30 cellular contexts compared by ENCODE assay signal in genomic region chr2:15596968-15597367, GRCh38.
"Had no signal": no experiment of that assay in that cellular context is flagged by ENCODE, and none has a peak within 500 bp of the region (broad histone marks: within the 10 kb centered on the region; RNA-seq: fewer than 3 reads in every experiment).

No MANE protein-coding gene starts in this region.

- DNase-seq: activated CD4-positive, alpha-beta memory T cell treated with anti-CD3 and anti-CD28 coated beads for 36 hours; activated CD4-positive, alpha-beta T cell treated with anti-CD3 and anti-CD28 coated beads for 36 hours; activated CD4-positive, alpha-beta T cell treated with anti-CD3 and anti-CD28 coated beads, Interleukin-2, amount 10 ng/mL, durations not matched to agents 24 days and 14 days; activated CD4-positive, CD25-positive, alpha-beta regulatory T cell; activated CD4-positive, CD25-positive, alpha-beta regulatory T cell treated with anti-CD3 and anti-CD28 coated beads, Interleukin-2, amount 50 U/mL, for 72 hours; activated CD8-positive, alpha-beta memory T cell treated with anti-CD3 and anti-CD28 coated beads for 24 hours; activated gamma-delta T cell; activated naive CD4-positive, alpha-beta T cell; activated naive CD4-positive, alpha-beta T cell treated with anti-CD3 and anti-CD28 coated beads, Interleukin-2, amount 50 U/mL, for 16 hours; activated naive CD8-positive, alpha-beta T cell treated with anti-CD3 and anti-CD28 coated beads for 36 hours; activated naive CD8-positive, alpha-beta T cell treated with anti-CD3 and anti-CD28 coated beads, Interleukin-2, amount 50 U/mL, for 24 hours; activated T-cell treated with anti-CD3 and anti-CD28 coated beads, Interleukin-2, amount 50 U/mL, for 48 hours; adrenal gland; amygdala; aorta; body of pancreas; caudate nucleus; cortex of kidney; dermis blood vessel endothelial cell; effector CD4-positive, alpha-beta T cell; effector memory CD8-positive, alpha-beta T cell; esophagus squamous epithelium; foreskin melanocyte; heart right ventricle; hippocampal formation; T-helper 2 cell had no signal

- H3K27me3 Mint-ChIP-seq: activated CD4-positive, alpha-beta memory T cell treated with anti-CD3 and anti-CD28 coated beads for 36 hours; activated CD4-positive, alpha-beta T cell treated with anti-CD3 and anti-CD28 coated beads for 36 hours; activated CD4-positive, alpha-beta T cell treated with anti-CD3 and anti-CD28 coated beads, Interleukin-2, amount 10 ng/mL, durations not matched to agents 24 days and 14 days; activated naive CD8-positive, alpha-beta T cell treated with anti-CD3 and anti-CD28 coated beads for 36 hours; activated naive CD8-positive, alpha-beta T cell treated with anti-CD3 and anti-CD28 coated beads, Interleukin-2, amount 50 U/mL, for 24 hours; effector memory CD8-positive, alpha-beta T cell had no signal

- ATAC-seq: activated CD4-positive, alpha-beta T cell treated with anti-CD3 and anti-CD28 coated beads for 36 hours; activated naive CD8-positive, alpha-beta T cell treated with anti-CD3 and anti-CD28 coated beads, Interleukin-2, amount 50 U/mL, for 24 hours; body of pancreas; effector memory CD8-positive, alpha-beta T cell; gastroesophageal sphincter; heart right ventricle had no signal

- FAIRE-seq: colon, endothelial cell of umbilical vein had no signal

- H3K27ac ChIP-seq: adrenal gland, body of pancreas, epithelial cell of prostate, esophagus squamous epithelium, gastroesophageal sphincter, heart right ventricle had no signal

- H3K4me3 Mint-ChIP-seq: activated CD4-positive, alpha-beta memory T cell treated with anti-CD3 and anti-CD28 coated beads for 36 hours; activated CD4-positive, alpha-beta T cell treated with anti-CD3 and anti-CD28 coated beads for 36 hours; activated CD4-positive, alpha-beta T cell treated with anti-CD3 and anti-CD28 coated beads, Interleukin-2, amount 10 ng/mL, durations not matched to agents 24 days and 14 days; activated naive CD8-positive, alpha-beta T cell treated with anti-CD3 and anti-CD28 coated beads for 36 hours; activated naive CD8-positive, alpha-beta T cell treated with anti-CD3 and anti-CD28 coated beads, Interleukin-2, amount 50 U/mL, for 24 hours; effector memory CD8-positive, alpha-beta T cell had no signal

- H3K4me3 ChIP-seq: adrenal gland, body of pancreas, esophagus squamous epithelium, gastroesophageal sphincter, heart right ventricle had no signal

- H3K9me3 ChIP-seq: adrenal gland, body of pancreas, esophagus squamous epithelium, gastroesophageal sphincter, heart right ventricle had no signal

- H3K27me3 ChIP-seq: adrenal gland, body of pancreas, esophagus squamous epithelium, gastroesophageal sphincter, heart right ventricle had no signal

- H3K9me3 Mint-ChIP-seq: activated CD4-positive, alpha-beta memory T cell treated with anti-CD3 and anti-CD28 coated beads for 36 hours; activated CD4-positive, alpha-beta T cell treated with anti-CD3 and anti-CD28 coated beads, Interleukin-2, amount 10 ng/mL, durations not matched to agents 24 days and 14 days; activated naive CD8-positive, alpha-beta T cell treated with anti-CD3 and anti-CD28 coated beads for 36 hours; activated naive CD8-positive, alpha-beta T cell treated with anti-CD3 and anti-CD28 coated beads, Interleukin-2, amount 50 U/mL, for 24 hours; effector memory CD8-positive, alpha-beta T cell had no signal

- H3K27ac Mint-ChIP-seq: activated CD4-positive, alpha-beta memory T cell treated with anti-CD3 and anti-CD28 coated beads for 36 hours; activated CD4-positive, alpha-beta T cell treated with anti-CD3 and anti-CD28 coated beads, Interleukin-2, amount 10 ng/mL, durations not matched to agents 24 days and 14 days; activated naive CD8-positive, alpha-beta T cell treated with anti-CD3 and anti-CD28 coated beads for 36 hours; activated naive CD8-positive, alpha-beta T cell treated with anti-CD3 and anti-CD28 coated beads, Interleukin-2, amount 50 U/mL, for 24 hours; effector memory CD8-positive, alpha-beta T cell had no signal
